8 cellular contexts compared by ENCODE assay signal in the genomic region with DNA sequence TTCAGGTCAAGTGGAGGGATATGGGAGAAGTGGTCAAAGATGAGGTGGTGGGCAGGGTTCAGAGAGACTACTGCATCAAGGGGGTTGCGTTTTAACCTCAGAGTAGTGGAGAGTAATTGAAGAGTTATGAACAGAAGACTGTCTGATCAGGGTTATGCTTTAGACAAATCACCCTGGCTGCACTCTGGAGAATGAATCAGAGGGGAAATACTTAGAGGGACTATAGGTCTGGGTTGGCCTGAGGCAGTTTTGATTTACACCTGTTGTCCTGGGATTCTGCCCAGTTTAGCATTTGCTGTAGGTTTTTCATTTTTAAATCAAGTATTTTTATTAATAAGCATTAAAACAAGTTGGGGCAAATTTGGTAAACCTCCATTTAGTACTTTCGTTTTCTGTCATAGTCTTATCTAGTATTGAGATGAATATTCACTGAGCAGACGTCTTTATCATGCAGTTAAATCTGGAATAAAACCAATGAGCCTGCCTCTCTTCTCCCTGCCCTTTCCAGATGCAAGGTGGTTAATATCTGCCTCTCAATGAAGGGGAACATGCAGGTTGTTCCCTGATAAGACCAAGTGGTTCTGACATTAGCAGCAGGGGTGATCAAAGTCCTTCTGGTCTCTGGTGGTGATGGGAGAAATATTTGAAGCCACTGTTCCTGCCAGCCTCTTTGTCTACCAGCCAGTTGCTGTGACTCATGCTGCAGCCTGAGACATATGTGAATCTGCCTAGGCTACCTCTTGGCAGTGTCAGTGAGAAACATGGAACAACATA.
DNase-seq lines count a peak whose midpoint lies in the region; ATAC-seq and TF ChIP-seq lines count a peak whose summit lies in the region.

No MANE protein-coding gene starts in this region.

- peak overlapping the region; percentile 33; the same call in 1 of the 2 replicates for H3K4me2 ChIP-seq in DND-41 (ENCODE audit: insufficient read depth, low read length)

- no peak for ATAC-seq in DND-41 (ENCODE audit: insufficient read depth, low read depth)
- ATAC-seq in GM21360 (IDR thresholded peaks at IDR 0.05; ENCODE audit: unreplicated experiment), result peak; percentile 58
- no peak for ATAC-seq in GM18520 (IDR thresholded peaks at IDR 0.05; ENCODE audit: unreplicated experiment)

- H3K36me3 ChIP-seq in DND-41 (ENCODE audit: insufficient read depth, low read length) (no peaks in the 10 kb centered on the region), colonic mucosa (no peaks in the 10 kb centered on the region), ascending aorta (no peaks in the 10 kb centered on the region)

- intact Hi-C loops in colonic mucosa (cut with DNase I) (no loop called here), ascending aorta (cut with DNase I) (no loop called here)

- DNase-seq in DND-41 (no peak), NCI-H446 treated with DMSO at 0.1 percent for 48 hours (lab: John Stamatoyannopoulos, UW) (peak; percentile 39), fibroblast of gingiva (ENCODE audit: low read depth) (peak; percentile 0), colonic mucosa (no peak), ascending aorta (ENCODE audit: low spot score in 2 of 2) (no peak), NOMO-1 (lab: John Stamatoyannopoulos, UW; ENCODE audit: unreplicated experiment in 2 of 2) (no peak)

- peaks cover 3% of the 10 kb centered on the region; the same call in 1 of the 2 replicates for H3K4me1 ChIP-seq in DND-41 (ENCODE audit: insufficient read depth, low read length)
- no peaks in the 10 kb centered on the region for H3K4me1 ChIP-seq in colonic mucosa
- no peaks in the 10 kb centered on the region for H3K4me1 ChIP-seq in ascending aorta

- no peak overlapping the region for H3K9ac ChIP-seq in DND-41 (ENCODE audit: low read depth, low read length)
- H3K9ac ChIP-seq in colonic mucosa (ENCODE audit: low read depth in 2 of 2, low read length in 2 of 2), result no peak overlapping the region

- H3K4me3 ChIP-seq in DND-41 (ENCODE audit: low read depth in 1 of 2, low read length in 2 of 2) (no peak overlapping the region), colonic mucosa (no peak overlapping the region), ascending aorta (no peak overlapping the region)

- no peaks in the 10 kb centered on the region for H3K27me3 ChIP-seq in DND-41 (ENCODE audit: insufficient read depth, low read length, poor library complexity)
- H3K27me3 ChIP-seq in colonic mucosa, result no peaks in the 10 kb centered on the region
- H3K27me3 ChIP-seq in ascending aorta, result no peaks in the 10 kb centered on the region

- no peaks in the 10 kb centered on the region for H3K79me2 ChIP-seq in DND-41 (ENCODE audit: insufficient read depth, low read length)

- H3K9me3 ChIP-seq in DND-41 (ENCODE audit: insufficient read depth, low read length, severe bottlenecking) (no peaks in the 10 kb centered on the region), colonic mucosa (no peaks in the 10 kb centered on the region), ascending aorta (no peaks in the 10 kb centered on the region)

- TF ChIP-seq CTCF in DND-41 (IDR thresholded peaks at IDR 0.05; ENCODE audit: borderline replicate concordance, extremely low read depth, low read length, poor library complexity, severe bottlenecking) (no peak), colonic mucosa (IDR thresholded peaks at IDR 0.05) (no peak), ascending aorta (IDR thresholded peaks at IDR 0.05) (no peak)

- no peak overlapping the region for H3K27ac ChIP-seq in DND-41 (ENCODE audit: low read length)
- H3K27ac ChIP-seq in colonic mucosa, result no peak overlapping the region
- no peak overlapping the region for H3K27ac ChIP-seq in ascending aorta

- no peak overlapping the region for H2AFZ ChIP-seq in DND-41 (ENCODE audit: low read depth, low read length)

- H4K20me1 ChIP-seq in DND-41 (ENCODE audit: insufficient read depth, low read length), result no peaks in the 10 kb centered on the region

Comparison
In these comparisons a context has a peak if more than half of its experiments do, and no peak if none do; other contexts are left out.
1. DNase-seq: peak in NCI-H446 treated with DMSO at 0.1 percent for 48 hours (single experiment) and fibroblast of gingiva (single experiment); none in DND-41 (single experiment), colonic mucosa (single experiment), ascending aorta (0 of 2) and NOMO-1 (0 of 2).